ENCODE assay signal across 26 cellular contexts in the genomic region with DNA sequence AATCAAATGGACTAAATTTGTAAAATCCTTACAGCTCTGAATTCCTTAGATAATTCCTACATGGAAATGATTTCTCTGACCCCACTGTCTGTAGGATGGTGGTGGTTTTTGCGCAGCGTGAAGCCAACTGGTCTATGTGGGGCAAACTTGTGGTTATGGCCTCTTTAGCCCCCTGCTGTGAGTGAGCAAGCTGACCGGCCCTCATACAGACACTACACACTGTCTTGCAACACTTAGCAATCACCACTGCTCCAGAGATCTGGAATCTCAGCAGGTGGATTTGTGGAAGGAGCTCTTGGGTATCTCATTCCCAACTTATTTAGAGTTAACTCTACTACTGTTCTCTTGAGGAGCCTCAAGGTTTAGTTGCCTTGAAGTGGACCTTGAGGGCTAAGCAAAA.
DNase-seq lines count a peak whose midpoint lies in the region; ATAC-seq, FAIRE-seq and TF ChIP-seq lines count a peak whose summit lies in the region.
"Had no signal": no experiment of that assay in that cellular context is flagged by ENCODE, and none has a peak within 500 bp of the region (broad histone marks: within the 10 kb centered on the region; RNA-seq: fewer than 3 reads in every experiment).

No MANE protein-coding gene starts in this region.

- CTCF ChIA-PET in HepG2 (lab: Yijun Ruan, JAX; ENCODE audit: low intra/inter-chr PET ratio, low total read pairs), result no interaction called here

- TF ChIP-seq CTCF in HepG2 (CRISPR knock-in tag; IDR thresholded peaks at IDR 0.05) (no peak), right lobe of liver (IDR thresholded peaks at IDR 0.05) (no peak), choroid plexus epithelial cell (conservative IDR thresholded peaks at IDR 0.05; ENCODE audit: low read depth, low read length) (no peak), suprapubic skin (IDR thresholded peaks at IDR 0.05) (no peak)

- H3K9me3 ChIP-seq in HepG2 (ENCODE audit: low read length) (no peaks in the 10 kb centered on the region), right lobe of liver (no peaks in the 10 kb centered on the region), suprapubic skin (no peaks in the 10 kb centered on the region)
- H3K9me3 ChIP-seq: BLaER1 treated with 17β-estradiol and CSF1 and Interleukin-3, amounts not matched to agents 10 nM and 100 nM; SJSA1 had no signal

- H3K4me1 ChIP-seq in HepG2 (ENCODE audit: insufficient read depth, low read length) (peaks cover 28% of the 10 kb centered on the region), right lobe of liver (peaks cover 0 to 11% (median 4%) of the 10 kb centered on the region in 4 donors), suprapubic skin (no peaks in the 10 kb centered on the region)
- H3K4me1 ChIP-seq: SJSA1 had no signal

- TF ChIP-seq EP300 in HepG2 (IDR thresholded peaks at IDR 0.05; ENCODE audit: low read depth in 2 of 2, low read length in 2 of 2) (no peak), HepG2 (CRISPR knock-in tag; IDR thresholded peaks at IDR 0.05; ENCODE audit: borderline replicate concordance) (no peak), suprapubic skin (IDR thresholded peaks at IDR 0.05) (no peak)

- no peak overlapping the region for H3K9ac ChIP-seq in HepG2 (ENCODE audit: insufficient read depth, low read depth, low read length)
- H3K9ac ChIP-seq: BLaER1 treated with 17β-estradiol and CSF1 and Interleukin-3, amounts not matched to agents 10 nM and 100 nM had no signal

- no peak for TF ChIP-seq RAD21 in HepG2 (CRISPR knock-in tag; IDR thresholded peaks at IDR 0.05)

- intact Hi-C loops in HepG2 (cut with micrococcal nuclease; ENCODE audit: unreplicated experiment), result no loop called here
- intact Hi-C loops in right lobe of liver (cut with DNase I), result no loop called here

- in situ Hi-C loops in HepG2 (cut with HindIII; ENCODE audit: extremely low pct_ligation_motif_present, low pct_unique_long_range_greater_than_20kb), result no loop called here

- H4K20me1 ChIP-seq in HepG2 (ENCODE audit: insufficient read depth, low read length), result no peaks in the 10 kb centered on the region; the same call in 1 of the 2 replicates
- H4K20me1 ChIP-seq: BLaER1 treated with 17β-estradiol and CSF1 and Interleukin-3, amounts not matched to agents 10 nM and 100 nM had no signal

- ATAC-seq in HepG2, result no peak
- no peak for ATAC-seq in right lobe of liver

- no peak for FAIRE-seq in HepG2 (lab: Jason Lieb, UNC)
- FAIRE-seq: A204.1, D721Med had no signal

- 54% methylated on average over 3 of the region's 3 CpGs for WGBS in HepG2 (ENCODE audit: low lambda C conversion rate)
- 80% methylated on average over 2 of the region's 3 CpGs for WGBS in right lobe of liver (ENCODE audit: insufficient coverage, low coverage, low lambda C conversion rate, missing lambda C conversion rate)
- WGBS in suprapubic skin, result 86% methylated on average over 3 of the region's 3 CpGs

- no peaks in the 10 kb centered on the region for H3K27me3 ChIP-seq in HepG2 (ENCODE audit: control insufficient read depth in 1 of 2, insufficient read depth in 2 of 2, low read length in 2 of 2)
- no peaks in the 10 kb centered on the region for H3K27me3 ChIP-seq in right lobe of liver
- H3K27me3 ChIP-seq in suprapubic skin, result no peaks in the 10 kb centered on the region
- H3K27me3 ChIP-seq: BLaER1 treated with 17β-estradiol and CSF1 and Interleukin-3, amounts not matched to agents 10 nM and 100 nM; SJSA1 had no signal

- H3K79me2 ChIP-seq in HepG2 (ENCODE audit: insufficient read depth, low read length), result no peaks in the 10 kb centered on the region

- H3K36me3 ChIP-seq in HepG2 (replicated peaks in 1 of 2; ENCODE audit: control insufficient read depth in 1 of 2, insufficient read depth in 2 of 2, low read length in 2 of 2), result no peaks in the 10 kb centered on the region
- no peaks in the 10 kb centered on the region for H3K36me3 ChIP-seq in right lobe of liver
- H3K36me3 ChIP-seq in suprapubic skin, result no peaks in the 10 kb centered on the region
- H3K36me3 ChIP-seq: BLaER1 treated with 17β-estradiol and CSF1 and Interleukin-3, amounts not matched to agents 10 nM and 100 nM; SJSA1 had no signal

- H3K27ac ChIP-seq in HepG2 (ENCODE audit: extremely low read length, insufficient read depth, low read length) (no peak overlapping the region), right lobe of liver (no peak overlapping the region), suprapubic skin (no peak overlapping the region)
- H3K27ac ChIP-seq: BLaER1 treated with 17β-estradiol and CSF1 and Interleukin-3, amounts not matched to agents 10 nM and 100 nM; PC-9; SJSA1 had no signal

- BruUV-seq in HepG2 (replicated peaks; lab: Mats Ljungman, UMichigan), result no TSS peak

- POLR2A ChIA-PET in HepG2 (lab: Yijun Ruan, JAX), result interaction anchor here (2.4 kb wide), 1 partner anchor 23 kb away, joined by 5 read pairs; no protein-coding TSS in a partner anchor

- no peak overlapping the region for H2AFZ ChIP-seq in HepG2 (ENCODE audit: low read length)
- H2AFZ ChIP-seq: PC-9 had no signal

- no peak overlapping the region for H3K4me2 ChIP-seq in HepG2 (ENCODE audit: low read depth, low read length)
- H3K4me2 ChIP-seq: BLaER1 treated with 17β-estradiol and CSF1 and Interleukin-3, amounts not matched to agents 10 nM and 100 nM; PC-9 had no signal

- H3K4me3 ChIP-seq in HepG2 (replicated peaks in 1 of 3; ENCODE audit: insufficient read depth in 1 of 3, low read depth in 2 of 3, low read length in 3 of 3) (no peak overlapping the region), right lobe of liver (no peak overlapping the region), choroid plexus epithelial cell (ENCODE audit: low read depth, low read length) (no peak overlapping the region), suprapubic skin (no peak overlapping the region)
- H3K4me3 ChIP-seq: BLaER1 treated with 17β-estradiol and CSF1 and Interleukin-3, amounts not matched to agents 10 nM and 100 nM; PC-9; SJSA1 had no signal

- no peak for DNase-seq in HepG2 (ENCODE audit: low spot score)
- DNase-seq in right lobe of liver, result no peak
- peak; percentile 49 for DNase-seq in HT1080 (ENCODE audit: low read depth)
- peak; percentile 1 for DNase-seq in choroid plexus epithelial cell (ENCODE audit: low read depth)
- no peak for DNase-seq in DMS 273 treated with DMSO at 0.1 percent for 48 hours (lab: John Stamatoyannopoulos, UW)
- no peak for DNase-seq in NCI-H748 treated with DMSO at 0.1 percent for 48 hours (lab: John Stamatoyannopoulos, UW)
- no peak for DNase-seq in suprapubic skin (ENCODE audit: low spot score in 2 of 2)
- DNase-seq: AML-193; CD4-positive, alpha-beta T cell; DMS79; H9; NCI-H1092; NCI-H1417 treated with DMSO at 0.1 percent for 48 hours; NCI-H1694 treated with DMSO at 0.1 percent for 48 hours; NCI-H2081; NCI-H2171 treated with DMSO at 0.1 percent for 48 hours; NCI-H524 treated with DMSO at 0.1 percent for 48 hours; NCI-H82; NK-92 treated with Interleukin-12 subunit alpha and Interleukin-12 subunit beta, amount 100 ng/mL, for 24 hours; PC-9; Right ventricle myocardium superior; RPMI8226 had no signal

- no peak for TF ChIP-seq POLR2A in HepG2 (IDR thresholded peaks at IDR 0.05; ENCODE audit: insufficient read depth in 1 of 2, low read depth in 2 of 2, low read length in 2 of 2)
- TF ChIP-seq POLR2A in right lobe of liver (IDR thresholded peaks at IDR 0.05), result no peak
- no peak for TF ChIP-seq POLR2A in suprapubic skin (IDR thresholded peaks at IDR 0.05)

TF ChIP-seq in HepG2, 621 proteins besides CTCF, POLR2A, EP300 and RAD21:
- TF ChIP-seq ZNF12 (CRISPR knock-in tag; IDR thresholded peaks at IDR 0.05), result peak; percentile 53; the same call in 1 of the 2 replicates
- TF ChIP-seq, protein P1, sequence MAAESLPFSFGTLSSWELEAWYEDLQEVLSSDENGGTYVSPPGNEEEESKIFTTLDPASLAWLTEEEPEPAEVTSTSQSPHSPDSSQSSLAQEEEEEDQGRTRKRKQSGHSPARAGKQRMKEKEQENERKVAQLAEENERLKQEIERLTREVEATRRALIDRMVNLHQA (CRISPR knock-in tag; IDR thresholded peaks at IDR 0.05), result no peak
- TF ChIP-seq TSC22D2 (CRISPR knock-in tag; IDR thresholded peaks at IDR 0.05; ENCODE audit: borderline replicate concordance), result no peak

Comparison
In these comparisons a context has a peak if more than half of its experiments do, and no peak if none do; other contexts are left out.
1. DNase-seq: peak in HT1080 (single experiment) and choroid plexus epithelial cell (single experiment); none in HepG2 (single experiment), right lobe of liver (0 of 3), DMS 273 treated with DMSO at 0.1 percent for 48 hours (single experiment), NCI-H748 treated with DMSO at 0.1 percent for 48 hours (single experiment) and suprapubic skin (0 of 2).